ENCODE assay signal across 16 cellular contexts in the genomic region with DNA sequence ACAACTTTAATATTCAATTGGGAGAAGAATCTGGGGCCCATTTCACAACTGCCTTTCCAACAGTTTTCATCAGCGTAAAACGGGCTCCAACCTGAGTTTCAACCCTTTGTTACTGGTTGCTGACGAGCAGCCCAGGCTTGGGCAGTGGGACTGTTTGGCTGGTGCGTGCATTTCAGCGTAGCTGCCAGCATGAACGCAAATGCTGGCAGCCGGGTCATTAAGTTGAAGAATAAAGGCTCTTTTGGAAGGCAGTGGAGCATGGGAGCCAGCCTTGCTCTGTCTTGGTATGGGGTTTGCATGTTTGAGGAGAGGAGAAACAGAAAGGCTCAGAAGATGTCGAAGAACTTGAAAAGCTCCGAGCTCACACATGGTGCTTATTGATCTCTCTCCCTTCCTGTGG.
"Had no signal": no experiment of that assay in that cellular context is flagged by ENCODE, and none has a peak within 500 bp of the region (broad histone marks: within the 10 kb centered on the region; RNA-seq: fewer than 3 reads in every experiment).

No MANE protein-coding gene starts in this region.

- H3K36me3 ChIP-seq: cardiac muscle cell, gastroesophageal sphincter, transverse colon had no signal

- H3K4me1 Mint-ChIP-seq: activated CD4-positive, alpha-beta T cell treated with anti-CD3 and anti-CD28 coated beads for 36 hours; activated naive CD4-positive, alpha-beta T cell treated with anti-CD3 and anti-CD28 coated beads, Interleukin-2, amount 10 ng/mL, durations not matched to agents 7 days and 5 days had no signal

- H3K4me3 ChIP-seq: cardiac muscle cell, gastroesophageal sphincter, smooth muscle cell, transverse colon had no signal

- DNase-seq: activated CD4-positive, alpha-beta memory T cell treated with anti-CD3 and anti-CD28 coated beads for 36 hours; activated CD4-positive, alpha-beta T cell treated with anti-CD3 and anti-CD28 coated beads for 36 hours; activated naive CD4-positive, alpha-beta T cell treated with anti-CD3 and anti-CD28 coated beads, Interleukin-2, amount 10 ng/mL, durations not matched to agents 7 days and 5 days; activated T-cell treated with anti-CD3 and anti-CD28 coated beads, Interleukin-2, amount 50 U/mL, for 24 hours; erythroblast; naive B cell; right cardiac atrium; stimulated activated CD4-positive, alpha-beta T cell treated with anti-CD3 and anti-CD28 coated beads, Interleukin-4, amount 100 ng/mL, for 4 hours; stimulated activated CD8-positive, alpha-beta memory T cell treated with anti-CD3 and anti-CD28 coated beads, Interleukin-4, amount 100 ng/mL, for 48 hours; stimulated activated naive CD4-positive, alpha-beta T cell treated with Interleukin-2 at 50 U/mL for 16 hours; T-helper 17 cell; transverse colon had no signal

- H3K4me3 Mint-ChIP-seq: activated CD4-positive, alpha-beta memory T cell treated with anti-CD3 and anti-CD28 coated beads for 36 hours; activated CD4-positive, alpha-beta T cell treated with anti-CD3 and anti-CD28 coated beads for 36 hours; activated naive CD4-positive, alpha-beta T cell treated with anti-CD3 and anti-CD28 coated beads, Interleukin-2, amount 10 ng/mL, durations not matched to agents 7 days and 5 days; activated T-cell treated with anti-CD3 and anti-CD28 coated beads, Interleukin-2, amount 50 U/mL, for 24 hours; naive B cell; T-helper 17 cell had no signal

- H3K27me3 ChIP-seq: cardiac muscle cell, gastroesophageal sphincter, transverse colon had no signal

- ATAC-seq: activated CD4-positive, alpha-beta T cell treated with anti-CD3 and anti-CD28 coated beads for 36 hours; gastroesophageal sphincter; left lobe of liver; right cardiac atrium; T-helper 17 cell had no signal

- H3K9me3 Mint-ChIP-seq: activated CD4-positive, alpha-beta memory T cell treated with anti-CD3 and anti-CD28 coated beads for 36 hours; activated naive CD4-positive, alpha-beta T cell treated with anti-CD3 and anti-CD28 coated beads, Interleukin-2, amount 10 ng/mL, durations not matched to agents 7 days and 5 days; activated T-cell treated with anti-CD3 and anti-CD28 coated beads, Interleukin-2, amount 50 U/mL, for 24 hours; naive B cell had no signal

- H3K27ac Mint-ChIP-seq: activated CD4-positive, alpha-beta memory T cell treated with anti-CD3 and anti-CD28 coated beads for 36 hours; activated CD4-positive, alpha-beta T cell treated with anti-CD3 and anti-CD28 coated beads for 36 hours; activated naive CD4-positive, alpha-beta T cell treated with anti-CD3 and anti-CD28 coated beads, Interleukin-2, amount 10 ng/mL, durations not matched to agents 7 days and 5 days; activated T-cell treated with anti-CD3 and anti-CD28 coated beads, Interleukin-2, amount 50 U/mL, for 24 hours; naive B cell; T-helper 17 cell had no signal

- H3K9me3 ChIP-seq: gastroesophageal sphincter, transverse colon had no signal

- H3K36me3 Mint-ChIP-seq: activated CD4-positive, alpha-beta memory T cell treated with anti-CD3 and anti-CD28 coated beads for 36 hours; activated naive CD4-positive, alpha-beta T cell treated with anti-CD3 and anti-CD28 coated beads, Interleukin-2, amount 10 ng/mL, durations not matched to agents 7 days and 5 days; naive B cell had no signal

- H3K27ac ChIP-seq: cardiac muscle cell, gastroesophageal sphincter, transverse colon had no signal

- H3K4me1 ChIP-seq: gastroesophageal sphincter, transverse colon had no signal
